Comparison of ENCODE assay signal across 8 cellular contexts in the genomic region with DNA sequence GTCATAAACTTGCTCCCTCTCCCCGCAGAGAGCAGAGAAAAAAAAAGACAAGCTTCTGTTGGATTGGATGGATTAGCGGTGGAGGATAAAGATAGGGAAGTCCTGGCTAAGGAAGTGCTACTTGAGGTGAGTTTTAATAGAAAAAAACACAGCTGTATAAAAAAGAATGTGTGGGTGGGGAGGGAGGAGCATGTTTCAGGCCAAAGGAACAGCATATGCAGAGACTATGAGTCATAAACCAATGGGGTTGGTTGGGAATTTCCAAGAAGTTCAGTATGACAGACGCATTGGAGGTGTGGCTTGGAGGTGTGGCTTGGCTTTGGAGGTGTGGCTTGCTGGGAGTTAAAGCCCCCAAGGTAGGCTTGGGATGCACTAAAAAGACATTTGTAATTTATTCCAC.
DNase-seq lines count a peak whose midpoint lies in the region; ATAC-seq and TF ChIP-seq lines count a peak whose summit lies in the region.

No MANE protein-coding gene starts in this region.

- no peak for TF ChIP-seq POLR2A in NB4 (IDR thresholded peaks at IDR 0.05; ENCODE audit: extremely low read depth, insufficient read length)

- H3K4me3 Mint-ChIP-seq in natural killer cell = no peak overlapping the region

- H3K36me3 Mint-ChIP-seq in natural killer cell = peaks cover 5% of the 10 kb centered on the region

- in situ Hi-C loops in astrocyte of the spinal cord (cut with HindIII; ENCODE audit: low sequenced_read_pairs) = no loop called here

- H3K4me1 Mint-ChIP-seq in natural killer cell = no peaks in the 10 kb centered on the region

- H3K27me3 Mint-ChIP-seq in natural killer cell (ENCODE audit: low read depth in 2 of 2) = no peaks in the 10 kb centered on the region

- intact Hi-C loops in natural killer cell (cut with micrococcal nuclease) = no loop called here

- DNase-seq in NB4 (ENCODE audit: low read depth) (peak; percentile 56), astrocyte of the spinal cord (ENCODE audit: low read depth, low spot score) (peak; percentile 87), NCI-H2196 treated with DMSO at 0.1 percent for 48 hours (lab: John Stamatoyannopoulos, UW; ENCODE audit: unreplicated experiment) (no peak), natural killer cell (no peak), T-helper 9 cell (no peak)
- peak; percentile 19 to 25 for DNase-seq in stimulated activated CD4-positive, alpha-beta T cell treated with anti-CD3 and anti-CD28 coated beads, Interleukin-1b, Interleukin-23, amount 100 ng/mL, for 4 hours (ENCODE audit: low read depth in 2 of 2)

- no peak for TF ChIP-seq CTCF in NB4 (IDR thresholded peaks at IDR 0.05; ENCODE audit: low read depth, low read length)
- TF ChIP-seq CTCF in astrocyte of the spinal cord (IDR thresholded peaks at IDR 0.05; ENCODE audit: low read depth, low read length) = no peak
- TF ChIP-seq CTCF in natural killer cell (IDR thresholded peaks at IDR 0.05) = no peak

- H3K9me3 Mint-ChIP-seq in natural killer cell = peaks cover 9% of the 10 kb centered on the region in 2 donors

- ATAC-seq in GM18517 (IDR thresholded peaks at IDR 0.05; ENCODE audit: unreplicated experiment) (peak; percentile 93), HG02571 (IDR thresholded peaks at IDR 0.05; ENCODE audit: unreplicated experiment) (peak; percentile 96), natural killer cell (no peak)

- H3K4me3 ChIP-seq in NB4 (ENCODE audit: low read depth, low read length) = no peak overlapping the region
- no peak overlapping the region for H3K4me3 ChIP-seq in astrocyte of the spinal cord (ENCODE audit: low read depth, low read length)

- H3K27ac Mint-ChIP-seq in natural killer cell = no peak overlapping the region

Comparison
In these comparisons a context has a peak if more than half of its experiments do, and no peak if none do; other contexts are left out.
1. ATAC-seq: peak in GM18517 (single experiment) and HG02571 (single experiment); none in natural killer cell (0 of 3).
2. DNase-seq: peak in NB4 (single experiment), astrocyte of the spinal cord (single experiment) and stimulated activated CD4-positive, alpha-beta T cell treated with anti-CD3 and anti-CD28 coated beads, Interleukin-1b, Interleukin-23, amount 100 ng/mL, for 4 hours (2 of 2); none in NCI-H2196 treated with DMSO at 0.1 percent for 48 hours (single experiment), natural killer cell (single experiment) and T-helper 9 cell (single experiment).